10 cellular contexts compared by ENCODE assay signal in genomic region chr13:113034451-113035208, GRCh38.
DNase-seq lines count a peak whose midpoint lies in the region; ATAC-seq, FAIRE-seq and TF ChIP-seq lines count a peak whose summit lies in the region.
"Had no signal": no experiment of that assay in that cellular context is flagged by ENCODE, and none has a peak within 500 bp of the region (broad histone marks: within the 10 kb centered on the region; RNA-seq: fewer than 3 reads in every experiment).

No MANE protein-coding gene starts in this region.

- no peak overlapping the region for H2BK20ac ChIP-seq in IMR-90 (ENCODE audit: low read depth, low read length)

- peak; percentile 89 for TF ChIP-seq RAD21 in IMR-90 (IDR thresholded peaks at IDR 0.05; ENCODE audit: low read length)

- no peaks in the 10 kb centered on the region for H3K4me1 ChIP-seq in IMR-90 (ENCODE audit: control insufficient read depth, insufficient read depth, low read length)
- peaks cover 0 to 4% (median 0%) of the 10 kb centered on the region in 4 donors for H3K4me1 ChIP-seq in upper lobe of left lung

- H3K9me1 ChIP-seq in IMR-90 (ENCODE audit: insufficient read depth, low read length): no peaks in the 10 kb centered on the region

- no peak overlapping the region for H3K23ac ChIP-seq in IMR-90 (ENCODE audit: low read depth, low read length)

- H2BK15ac ChIP-seq in IMR-90 (ENCODE audit: low read depth, low read length): no peak overlapping the region

- BruUV-seq in IMR-90 (replicated peaks; lab: Mats Ljungman, UMichigan): no TSS peak

- peak; percentile 96 for ATAC-seq in IMR-90 (ENCODE audit: low read depth)
- peak; percentile 72 for ATAC-seq in left colon
- ATAC-seq in upper lobe of left lung (ENCODE audit: low FRiP score in 2 of 2): peak; percentile 56 to 91
- no peak for ATAC-seq in GM19397 (IDR thresholded peaks at IDR 0.05; ENCODE audit: unreplicated experiment)

- no peak overlapping the region for H2AK5ac ChIP-seq in IMR-90 (ENCODE audit: low read depth, low read length)

- H3K18ac ChIP-seq in IMR-90 (ENCODE audit: low read depth, low read length): no peak overlapping the region

- peaks cover 2% of the 10 kb centered on the region for H3K27me3 ChIP-seq in AG04450 (ENCODE audit: control insufficient read depth, insufficient read depth, low read length)
- H3K27me3 ChIP-seq in IMR-90 (ENCODE audit: control insufficient read depth, insufficient read depth, low read length): peaks cover 9% of the 10 kb centered on the region
- no peaks in the 10 kb centered on the region for H3K27me3 ChIP-seq in bronchial epithelial cell (ENCODE audit: control insufficient read depth, insufficient read depth, low read length)
- no peaks in the 10 kb centered on the region for H3K27me3 ChIP-seq in upper lobe of left lung

- H4K8ac ChIP-seq in IMR-90 (ENCODE audit: low read depth in 2 of 2, low read length in 2 of 2): no peak overlapping the region

- POLR2A ChIA-PET in AG04450 (lab: Yijun Ruan, JAX): no interaction called here
- POLR2A ChIA-PET in IMR-90 (lab: Charles Lee; ENCODE audit: unreplicated experiment): no interaction called here

- H4K20me1 ChIP-seq in IMR-90 (ENCODE audit: insufficient read depth, low read length): no peaks in the 10 kb centered on the region

- no peak for FAIRE-seq in bronchial epithelial cell (lab: Jason Lieb, UNC)
- FAIRE-seq: GM18507 had no signal

- TF ChIP-seq POLR2A in IMR-90 (IDR thresholded peaks at IDR 0.05; ENCODE audit: low read depth, low read length): no peak
- TF ChIP-seq POLR2A in upper lobe of left lung (IDR thresholded peaks at IDR 0.05): no peak

- H2BK5ac ChIP-seq in IMR-90 (ENCODE audit: low read depth, low read length, poor library complexity, severe bottlenecking): no peak overlapping the region

- H3K4ac ChIP-seq in IMR-90 (ENCODE audit: low read depth, low read length): no peak overlapping the region

- intact Hi-C loops in IMR-90 (cut with micrococcal nuclease) (loop anchor here (1.0 to 5.0 kb wide), 2 partner anchors 183 to 360 kb away; no protein-coding TSS in a partner anchor), left colon (cut with DNase I, micrococcal nuclease) (loop anchor here in 1 of 2 donors (10.0 kb wide), 1 partner anchor 90 kb away; no protein-coding TSS in a partner anchor)

- H3K4me2 ChIP-seq in IMR-90 (ENCODE audit: low read depth, low read length): no peak overlapping the region

- H3K9ac ChIP-seq in IMR-90 (ENCODE audit: low read depth, low read length): no peak overlapping the region

- CTCF ChIA-PET in AG04450 (lab: Charles Lee): interaction anchor here (0.6 to 2.4 kb wide), 7 partner anchors 14 to 373 kb away, joined by 3 to 5 read pairs (median 3); no protein-coding TSS in a partner anchor
- CTCF ChIA-PET in IMR-90 (lab: Yijun Ruan, JAX): interaction anchor here (0.7 to 0.9 kb wide), 2 partner anchors 358 to 360 kb away, joined by 3 to 8 read pairs; no protein-coding TSS in a partner anchor

- peaks cover 13% of the 10 kb centered on the region; the same call in 1 of the 2 replicates for H3K9me3 ChIP-seq in AG04450 (ENCODE audit: control insufficient read depth, insufficient read depth, low read length)
- no peaks in the 10 kb centered on the region for H3K9me3 ChIP-seq in IMR-90 (ENCODE audit: control insufficient read depth, insufficient read depth, low read length)
- H3K9me3 ChIP-seq in upper lobe of left lung: no peaks in the 10 kb centered on the region

- H3K27ac ChIP-seq in AG04450 (ENCODE audit: low read depth, low read length) (no peak overlapping the region), IMR-90 (ENCODE audit: insufficient read depth, low read length) (no peak overlapping the region), upper lobe of left lung (no peak overlapping the region)

- in situ Hi-C loops in IMR-90 (cut with MboI; ENCODE audit: low sequenced_read_pairs): loop anchor here (5.0 kb wide), 1 partner anchor 198 kb away; no protein-coding TSS in a partner anchor

- no peak overlapping the region for H2BK120ac ChIP-seq in IMR-90 (ENCODE audit: low read depth, low read length)

- no peak overlapping the region for H4K5ac ChIP-seq in IMR-90 (ENCODE audit: low read depth, low read length)

- H2AFZ ChIP-seq in IMR-90 (replicated peaks; ENCODE audit: low read length, poor library complexity): peak overlapping the region; percentile 6

- dilution Hi-C loops in IMR-90 (cut with HindIII; ENCODE audit: low sequenced_read_pairs, unreplicated experiment): no loop called here

- no peaks in the 10 kb centered on the region for H3K36me3 ChIP-seq in IMR-90 (ENCODE audit: control insufficient read depth, insufficient read depth, low read length)
- H3K36me3 ChIP-seq in bronchial epithelial cell (ENCODE audit: control insufficient read depth, insufficient read depth, low read length): no peaks in the 10 kb centered on the region
- peaks cover 0 to 9% (median 0%) of the 10 kb centered on the region in 4 donors for H3K36me3 ChIP-seq in upper lobe of left lung

- H3K14ac ChIP-seq in IMR-90 (replicated peaks; ENCODE audit: low read depth, low read length): no peak overlapping the region

- no peak overlapping the region for H4K91ac ChIP-seq in IMR-90 (ENCODE audit: insufficient read depth, low read depth, low read length)

- DNase-seq in AG04450 (ENCODE audit: low read depth, low spot score): peak; percentile 15
- peak; percentile 56 for DNase-seq in IMR-90
- DNase-seq in bronchial epithelial cell (ENCODE audit: low read depth): peak; percentile 29
- peak in 1 of 2 donors; percentile 31 for DNase-seq in left colon
- DNase-seq in upper lobe of left lung: peak in 1 of 2 donors; percentile 50
- DNase-seq in NCI-H2107 (lab: John Stamatoyannopoulos, UW): no peak
- DNase-seq in activated gamma-delta T cell (lab: John Stamatoyannopoulos, UW): no peak
- DNase-seq: activated naive CD8-positive, alpha-beta T cell treated with anti-CD3 and anti-CD28 coated beads, Interleukin-2, amount 10 ng/mL, durations not matched to agents 7 days and 5 days had no signal

- no peak overlapping the region for H3K4me3 ChIP-seq in AG04450 (ENCODE audit: low read depth, low read length)
- H3K4me3 ChIP-seq in IMR-90 (ENCODE audit: insufficient read depth, low read depth, low read length): no peak overlapping the region
- H3K4me3 ChIP-seq in bronchial epithelial cell (ENCODE audit: low read depth, low read length): no peak overlapping the region
- H3K4me3 ChIP-seq in upper lobe of left lung: no peak overlapping the region

- TF ChIP-seq CTCF in AG04450 (IDR thresholded peaks at IDR 0.05; ENCODE audit: low read depth, low read length) (peak; percentile 80), IMR-90 (conservative IDR thresholded peaks at IDR 0.05; ENCODE audit: low read depth, low read length) (peak; percentile 81), bronchial epithelial cell (IDR thresholded peaks at IDR 0.05; ENCODE audit: insufficient read depth, low read length, severe bottlenecking) (peak; percentile 80), upper lobe of left lung (IDR thresholded peaks at IDR 0.05) (peak in 5 of 6 experiments; percentile 24 to 74 (median 63))

- WGBS in IMR-90 (ENCODE audit: extremely low coverage in 2 of 2, insufficient read length in 1 of 2), 2 experiments: 68% methylated on average over 19 of the region's 35 CpGs; no CpG with 5 or more reads in 1 of the 2 experiments
- WGBS in upper lobe of left lung, 2 donors: 65 to 73% methylated on average over 32 to 34 of the region's 35 CpGs

- H2AK9ac ChIP-seq in IMR-90 (replicated peaks; ENCODE audit: low read depth, low read length, poor library complexity): peak overlapping the region; percentile 12

- H3K56ac ChIP-seq in IMR-90 (ENCODE audit: extremely low read depth, insufficient read depth, low read length): no peak overlapping the region

- no peaks in the 10 kb centered on the region for H3K79me1 ChIP-seq in IMR-90 (ENCODE audit: low read depth in 1 of 2, low read length in 2 of 2)

- TF ChIP-seq EP300 in upper lobe of left lung (IDR thresholded peaks at IDR 0.05): no peak

TF ChIP-seq in IMR-90, 13 proteins besides CTCF, POLR2A, EP300 and RAD21:
- TF ChIP-seq SMC3 (IDR thresholded peaks at IDR 0.05; ENCODE audit: low read depth, low read length): peak; percentile 82
- TF ChIP-seq CEBPB (IDR thresholded peaks at IDR 0.05; ENCODE audit: low read depth, low read length): peak; percentile 80; the same call in 1 of the 2 replicates
- TF ChIP-seq MAFK (IDR thresholded peaks at IDR 0.05; ENCODE audit: low read depth, low read length): no peak
- no peak for TF ChIP-seq CHD1 (IDR thresholded peaks at IDR 0.05; ENCODE audit: low read depth, low read length)
- TF ChIP-seq FOS (IDR thresholded peaks at IDR 0.05; ENCODE audit: low read depth, low read length): no peak
- TF ChIP-seq MAZ (IDR thresholded peaks at IDR 0.05; ENCODE audit: borderline replicate concordance, low read depth, low read length): peak; percentile 24; the same call in 1 of the 2 replicates

Comparison
In these comparisons a context has a peak if more than half of its experiments do, and no peak if none do; other contexts are left out.
1. DNase-seq: peak in AG04450 (single experiment), IMR-90 (single experiment) and bronchial epithelial cell (single experiment); none in NCI-H2107 (single experiment) and activated gamma-delta T cell (single experiment).
2. Peak in every context shown above with its lines, with median percentiles within 50 percentile points of each other: CTCF ChIP-seq.